15 cellular contexts compared by ENCODE assay signal in the genomic region with DNA sequence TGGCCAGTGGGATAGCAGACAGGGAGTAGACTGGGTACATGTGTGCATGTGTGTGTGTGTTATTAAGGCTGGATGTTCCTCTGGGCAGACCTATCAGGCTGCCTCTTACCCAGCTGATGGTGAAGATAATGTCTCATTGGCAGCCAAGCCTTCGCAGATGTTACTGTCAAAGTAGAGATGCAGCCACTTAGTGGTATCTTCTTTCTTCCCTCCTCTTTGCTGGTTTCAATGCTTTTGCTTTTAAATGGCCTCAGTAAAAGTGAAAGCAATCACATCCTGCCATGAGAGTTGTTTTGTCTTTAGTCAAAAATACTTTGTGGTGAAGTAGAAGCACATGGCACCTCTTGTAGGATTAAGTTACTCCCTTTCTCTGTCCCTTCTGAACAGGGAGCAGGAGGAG. TPM values are rescaled to one million over a fixed set of nuclear protein-coding genes. Genes with fewer than 3 reads are reported as not detected.
DNase-seq lines count a peak whose midpoint lies in the region; ATAC-seq lines count a peak whose summit lies in the region.
"Had no signal": no experiment of that assay in that cellular context is flagged by ENCODE, and none has a peak within 500 bp of the region (broad histone marks: within the 10 kb centered on the region; RNA-seq: fewer than 3 reads in every experiment).

No MANE protein-coding gene starts in this region.

- no peak overlapping the region for H3K4me3 Mint-ChIP-seq in stimulated activated naive CD8-positive, alpha-beta T cell treated with anti-CD3 and anti-CD28 coated beads, Interleukin-15, amount 100 ng/mL, for 72 hours
- H3K4me3 Mint-ChIP-seq: activated T-helper 1 cell treated with anti-CD3 and anti-CD28 coated beads, Interleukin-12 subunit alpha, Interleukin-12 subunit beta, Interleukin-2, Interleukin-4 antibody, amounts not matched to agents 30 ng/mL and 10 ng/mL and 1 ng/mL, durations not matched to agents 14 hours and 24 hours and 36 hours; T-helper 1 cell treated with Interleukin-12 subunit alpha and Interleukin-12 subunit beta and Interleukin-4 antibody, amounts not matched to agents 30 μg/mL and 1 μg/mL, for 36 hours had no signal

- peak in 1 of 2 donors; percentile 1 for DNase-seq in stimulated activated naive CD8-positive, alpha-beta T cell treated with anti-CD3 and anti-CD28 coated beads, Interleukin-15, amount 100 ng/mL, for 72 hours
- DNase-seq in stimulated activated naive CD8-positive, alpha-beta T cell treated with anti-CD3 and anti-CD28 coated beads, Interleukin-15, Interleukin-2, amounts not matched to agents 100 U/mL and 50 U/mL, for 24 hours, result no peak
- peak; percentile 74 for DNase-seq in OCI-M1 (lab: John Stamatoyannopoulos, UW)
- DNase-seq in effector memory CD4-positive, alpha-beta T cell, result no peak
- no peak for DNase-seq in mesenteric fat pad (ENCODE audit: low spot score)
- DNase-seq in NCI-H345 treated with DMSO at 0.1 percent for 48 hours (lab: John Stamatoyannopoulos, UW; ENCODE audit: unreplicated experiment), result no peak
- no peak for DNase-seq in superior temporal gyrus (ENCODE audit: extremely low spot score)
- DNase-seq: left colon; NCI-H1048; occipital lobe; stimulated activated naive CD4-positive, alpha-beta T cell treated with Interleukin-2 at 50 U/mL for 16 hours had no signal

- no peak overlapping the region for H3K4me3 ChIP-seq in effector memory CD4-positive, alpha-beta T cell (ENCODE audit: insufficient read depth, low read depth, low read length, poor library complexity, severe bottlenecking)

- H3K36me3 ChIP-seq in effector memory CD4-positive, alpha-beta T cell (ENCODE audit: control insufficient read depth, insufficient read depth, low read length), result no peaks in the 10 kb centered on the region

- no peaks in the 10 kb centered on the region for H3K9me3 ChIP-seq in effector memory CD4-positive, alpha-beta T cell (ENCODE audit: control insufficient read depth, low read length)

- H3K27ac Mint-ChIP-seq in stimulated activated naive CD8-positive, alpha-beta T cell treated with anti-CD3 and anti-CD28 coated beads, Interleukin-15, amount 100 ng/mL, for 72 hours, result peak overlapping the region; percentile 42 to 52
- H3K27ac Mint-ChIP-seq: activated T-helper 1 cell treated with anti-CD3 and anti-CD28 coated beads, Interleukin-12 subunit alpha, Interleukin-12 subunit beta, Interleukin-2, Interleukin-4 antibody, amounts not matched to agents 30 ng/mL and 10 ng/mL and 1 ng/mL, durations not matched to agents 14 hours and 24 hours and 36 hours; T-helper 1 cell treated with Interleukin-12 subunit alpha and Interleukin-12 subunit beta and Interleukin-4 antibody, amounts not matched to agents 30 μg/mL and 1 μg/mL, for 36 hours had no signal

- H3K4me1 Mint-ChIP-seq in stimulated activated naive CD8-positive, alpha-beta T cell treated with anti-CD3 and anti-CD28 coated beads, Interleukin-15, amount 100 ng/mL, for 72 hours, result peaks cover 15% of the 10 kb centered on the region

- H3K9me3 Mint-ChIP-seq in stimulated activated naive CD8-positive, alpha-beta T cell treated with anti-CD3 and anti-CD28 coated beads, Interleukin-15, amount 100 ng/mL, for 72 hours, result no peaks in the 10 kb centered on the region
- H3K9me3 Mint-ChIP-seq: activated T-helper 1 cell treated with anti-CD3 and anti-CD28 coated beads, Interleukin-12 subunit alpha, Interleukin-12 subunit beta, Interleukin-2, Interleukin-4 antibody, amounts not matched to agents 30 ng/mL and 10 ng/mL and 1 ng/mL, durations not matched to agents 14 hours and 24 hours and 36 hours; T-helper 1 cell treated with Interleukin-12 subunit alpha and Interleukin-12 subunit beta and Interleukin-4 antibody, amounts not matched to agents 30 μg/mL and 1 μg/mL, for 36 hours had no signal

- peak; percentile 76 for ATAC-seq in stimulated activated naive CD8-positive, alpha-beta T cell treated with anti-CD3 and anti-CD28 coated beads, Interleukin-15, amount 100 ng/mL, for 72 hours
- no peak for ATAC-seq in stimulated activated naive CD8-positive, alpha-beta T cell treated with anti-CD3 and anti-CD28 coated beads, Interleukin-15, Interleukin-2, amounts not matched to agents 100 U/mL and 50 U/mL, for 24 hours
- peak; percentile 78 for ATAC-seq in HG02610 (IDR thresholded peaks at IDR 0.05; ENCODE audit: unreplicated experiment)
- ATAC-seq: left colon had no signal

- no peak overlapping the region for H3K27ac ChIP-seq in effector memory CD4-positive, alpha-beta T cell (ENCODE audit: insufficient read depth, low read length, poor library complexity, severe bottlenecking)
- H3K27ac ChIP-seq: C4-2B had no signal

- no peaks in the 10 kb centered on the region for H3K4me1 ChIP-seq in effector memory CD4-positive, alpha-beta T cell (ENCODE audit: control insufficient read depth, insufficient read depth, low read length, poor library complexity, severe bottlenecking)

- H3K27me3 Mint-ChIP-seq in stimulated activated naive CD8-positive, alpha-beta T cell treated with anti-CD3 and anti-CD28 coated beads, Interleukin-15, amount 100 ng/mL, for 72 hours, result no peaks in the 10 kb centered on the region

- H3K27me3 ChIP-seq in effector memory CD4-positive, alpha-beta T cell (replicated peaks; ENCODE audit: control insufficient read depth, insufficient read depth, low read length, poor library complexity, severe bottlenecking), result no peaks in the 10 kb centered on the region

RNA-seq across cellular contexts. Expression of gene SNRNP48, which starts 57.5 kb away (rescaled TPM):
- 8.4 TPM for total RNA-seq in mesenteric fat pad
